ENCODE assay signal across 9 cellular contexts in genomic region chr6:11429577-11429976, GRCh38.
A peak's percentile ranks its signal among the peaks of the same experiment; 100 is the strongest.
DNase-seq lines count a peak whose midpoint lies in the region; ATAC-seq and TF ChIP-seq lines count a peak whose summit lies in the region.
"Had no signal": no experiment of that assay in that cellular context is flagged by ENCODE, and none has a peak within 500 bp of the region (broad histone marks: within the 10 kb centered on the region; RNA-seq: fewer than 3 reads in every experiment).

No MANE protein-coding gene starts in this region.

- H3K27me3 Mint-ChIP-seq in HFFc6 (ENCODE audit: insufficient read depth) = no peaks in the 10 kb centered on the region
- no peaks in the 10 kb centered on the region for H3K27me3 Mint-ChIP-seq in CD4-positive, alpha-beta T cell

- H3K27me3 ChIP-seq in adipocyte (replicated peaks; ENCODE audit: control insufficient read depth, insufficient read depth, low read length) = no peaks in the 10 kb centered on the region
- H3K27me3 ChIP-seq in CD4-positive, alpha-beta T cell (ENCODE audit: control insufficient read depth, insufficient read depth, low read length) = no peaks in the 10 kb centered on the region

- H3K36me3 Mint-ChIP-seq in HFFc6 (ENCODE audit: low read depth) = no peaks in the 10 kb centered on the region
- H3K36me3 Mint-ChIP-seq in CD4-positive, alpha-beta T cell (ENCODE audit: low read depth) = no peaks in the 10 kb centered on the region

- CTCF ChIA-PET in CD4-positive, alpha-beta T cell (lab: Charles Lee) = no interaction called here

- no peaks in the 10 kb centered on the region for H3K36me3 ChIP-seq in adipocyte (ENCODE audit: control insufficient read depth, insufficient read depth, low read length, severe bottlenecking)

- no peak overlapping the region for H3K27ac ChIP-seq in CD4-positive, alpha-beta T cell (ENCODE audit: low read depth, low read length)

- DNase-seq in HFFc6 (no peak), adipocyte (ENCODE audit: low read depth) (no peak), renal cortical epithelial cell (ENCODE audit: low read depth) (peak; percentile 90), NCI-H2107 treated with DMSO at 0.1 percent for 48 hours (lab: John Stamatoyannopoulos, UW; ENCODE audit: unreplicated experiment) (no peak)
- no peak for DNase-seq in stimulated activated CD4-positive, alpha-beta T cell treated with anti-CD3 and anti-CD28 coated beads, Interleukin-12 subunit alpha, Interleukin-12 subunit beta, amount 100 ng/mL, for 4 hours
- DNase-seq in stimulated activated CD4-positive, alpha-beta T cell treated with anti-CD3 and anti-CD28 coated beads, Interleukin-15, amount 100 ng/mL, for 24 hours = no peak
- no peak for DNase-seq in CD4-positive, alpha-beta T cell
- DNase-seq: NCI-H446 had no signal

- H3K4me1 Mint-ChIP-seq in HFFc6 (ENCODE audit: low read depth) = peaks cover 96% of the 10 kb centered on the region
- H3K4me1 Mint-ChIP-seq in CD4-positive, alpha-beta T cell (ENCODE audit: low read depth) = peaks cover 15% of the 10 kb centered on the region

- peak; percentile 18 for ATAC-seq in GM18517 (IDR thresholded peaks at IDR 0.05; ENCODE audit: unreplicated experiment)
- no peak for ATAC-seq in CD4-positive, alpha-beta T cell (ENCODE audit: poor library complexity)

- peak overlapping the region; percentile 44 for H3K27ac Mint-ChIP-seq in HFFc6
- H3K27ac Mint-ChIP-seq in CD4-positive, alpha-beta T cell = no peak overlapping the region

- no peak for TF ChIP-seq CTCF in HFFc6 (IDR thresholded peaks at IDR 0.05)
- TF ChIP-seq CTCF in CD4-positive, alpha-beta T cell (IDR thresholded peaks at IDR 0.05) = no peak

- H3K9me3 Mint-ChIP-seq in HFFc6 = no peaks in the 10 kb centered on the region
- H3K9me3 Mint-ChIP-seq in CD4-positive, alpha-beta T cell = no peaks in the 10 kb centered on the region

- H3K4me3 ChIP-seq in adipocyte (ENCODE audit: low read length) = peak overlapping the region; percentile 6

- H3K9me3 ChIP-seq in adipocyte (ENCODE audit: control insufficient read depth, low read length) = no peaks in the 10 kb centered on the region
- H3K9me3 ChIP-seq in CD4-positive, alpha-beta T cell (ENCODE audit: control insufficient read depth, low read length) = no peaks in the 10 kb centered on the region

- POLR2A ChIA-PET in CD4-positive, alpha-beta T cell (lab: Charles Lee) = no interaction called here

- intact Hi-C loops in CD4-positive, alpha-beta T cell (cut with DNase I, micrococcal nuclease) = no loop called here

- H3K9ac ChIP-seq in adipocyte (ENCODE audit: low read length) = peak overlapping the region; percentile 74

- peak overlapping the region; percentile 22; the same call in 1 of the 2 replicates for H3K4me3 Mint-ChIP-seq in HFFc6
- H3K4me3 Mint-ChIP-seq in CD4-positive, alpha-beta T cell = no peak overlapping the region

- peaks cover 98% of the 10 kb centered on the region for H3K4me1 ChIP-seq in adipocyte (ENCODE audit: control insufficient read depth, insufficient read depth, low read length)
